Comparison of ENCODE assay signal across 1 cellular context in genomic region chr3:127899200-127899599, GRCh38.
TF ChIP-seq lines count a peak whose summit lies in the region.

No MANE protein-coding gene starts in this region.

TF ChIP-seq in H1, 55 proteins besides CTCF, POLR2A, EP300 and RAD21:
- TF ChIP-seq MAFK (IDR thresholded peaks at IDR 0.05; ENCODE audit: low read depth, low read length) (no peak), SUZ12 (IDR thresholded peaks at IDR 0.05; ENCODE audit: low read length) (no peak), SP2 (IDR thresholded peaks at IDR 0.05; ENCODE audit: low read length) (no peak), KDM5A (IDR thresholded peaks at IDR 0.05; ENCODE audit: low read length) (no peak), TBP (IDR thresholded peaks at IDR 0.05; ENCODE audit: low read depth, low read length) (no peak), SAP30 (IDR thresholded peaks at IDR 0.05; ENCODE audit: insufficient read depth, insufficient replicate concordance, low read length) (no peak), USF2 (IDR thresholded peaks at IDR 0.05; ENCODE audit: low read length) (no peak), RFX5 (IDR thresholded peaks at IDR 0.05; ENCODE audit: borderline replicate concordance, low read depth, low read length) (no peak), POU5F1 (IDR thresholded peaks at IDR 0.05; ENCODE audit: low read depth, low read length) (no peak), SIN3A (conservative IDR thresholded peaks at IDR 0.05 in 1 of 2, IDR thresholded peaks at IDR 0.05 in 1 of 2; ENCODE audit: low read depth in 1 of 2, low read length in 2 of 2) (no peak), TAF7 (optimal IDR thresholded peaks at IDR 0.05; ENCODE audit: borderline replicate concordance, low read depth, low read length) (no peak), FOSL1 (IDR thresholded peaks at IDR 0.05; ENCODE audit: insufficient read depth, low read depth, low read length) (no peak), CHD7 (IDR thresholded peaks at IDR 0.05; ENCODE audit: insufficient replicate concordance, low read length) (no peak), CBX8 (IDR thresholded peaks at IDR 0.05; ENCODE audit: borderline replicate concordance, low read depth, low read length) (no peak), RXRA (IDR thresholded peaks at IDR 0.05; ENCODE audit: insufficient read depth, low read depth, low read length) (no peak), ZNF274 (IDR thresholded peaks at IDR 0.05; ENCODE audit: borderline replicate concordance, extremely low read depth, low read length) (no peak), CHD2 (IDR thresholded peaks at IDR 0.05; ENCODE audit: low read length) (no peak), BCL11A (IDR thresholded peaks at IDR 0.05; ENCODE audit: low read depth in 2 of 2, low read length in 2 of 2) (no peak), GTF2F1 (IDR thresholded peaks at IDR 0.05; ENCODE audit: borderline replicate concordance, low read depth, low read length) (no peak)
